ENCODE assay signal across 1 cellular context in the genomic region with DNA sequence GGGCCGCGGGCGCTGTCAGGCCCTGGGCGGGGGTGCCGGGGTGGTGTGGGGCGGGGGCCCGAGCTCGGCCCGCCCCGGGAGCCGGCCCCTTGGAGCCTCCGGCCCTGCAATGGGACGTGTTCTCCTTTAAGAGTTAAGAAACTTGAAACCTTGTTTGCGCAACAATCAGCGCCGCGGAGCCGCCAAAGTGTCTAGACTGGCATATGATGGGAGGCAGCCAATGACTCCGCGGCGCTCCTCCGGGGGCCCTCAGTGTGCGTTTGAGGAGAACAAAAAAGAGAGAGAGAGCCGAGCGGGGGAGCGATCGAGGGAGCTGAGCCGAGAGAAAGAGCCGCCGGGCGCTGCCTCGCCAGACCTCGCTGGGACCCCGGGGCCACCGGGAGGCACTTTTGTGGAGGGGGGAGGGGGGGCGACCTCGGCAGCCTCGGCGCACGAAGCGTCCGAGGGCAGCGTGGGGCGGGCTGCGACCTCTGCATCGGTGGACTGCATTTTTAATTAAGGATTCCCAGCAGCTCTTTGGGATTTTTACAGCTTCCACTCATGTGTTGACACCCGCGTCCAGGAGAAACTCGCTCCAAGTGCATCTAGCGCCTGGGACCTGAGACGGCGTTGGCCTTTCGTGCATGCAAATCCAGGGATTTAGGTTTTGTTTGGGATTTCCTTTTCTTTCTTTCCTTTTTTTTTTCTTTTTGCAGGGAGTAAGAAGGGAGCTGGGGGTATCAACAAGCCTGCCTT.
A peak's percentile ranks its signal among the peaks of the same experiment; 100 is the strongest.
TF ChIP-seq lines count a peak whose summit lies in the region.

A gene (plus strand): TSS at position 202 of the 735 bp plus-strand sequence. CDS start 1,023 bp downstream, outside the sequence.

TF ChIP-seq in HepG2, 621 proteins besides CTCF, POLR2A, EP300 and RAD21 (continued from another document and continues in another):
- TF ChIP-seq POLR2AphosphoS2 (IDR thresholded peaks at IDR 0.05; ENCODE audit: low read depth, low read length), result no peak
- no peak for TF ChIP-seq ZNF567 (CRISPR knock-in tag; IDR thresholded peaks at IDR 0.05; ENCODE audit: borderline replicate concordance)
- TF ChIP-seq GABPA (IDR thresholded peaks at IDR 0.05; ENCODE audit: low read depth, low read length), result no peak
- TF ChIP-seq GABPA (CRISPR knock-in tag; IDR thresholded peaks at IDR 0.05; ENCODE audit: low read depth), result no peak
- TF ChIP-seq CBX5 (CRISPR knock-in tag; IDR thresholded peaks at IDR 0.05; ENCODE audit: borderline replicate concordance), result no peak
- TF ChIP-seq, protein P1, sequence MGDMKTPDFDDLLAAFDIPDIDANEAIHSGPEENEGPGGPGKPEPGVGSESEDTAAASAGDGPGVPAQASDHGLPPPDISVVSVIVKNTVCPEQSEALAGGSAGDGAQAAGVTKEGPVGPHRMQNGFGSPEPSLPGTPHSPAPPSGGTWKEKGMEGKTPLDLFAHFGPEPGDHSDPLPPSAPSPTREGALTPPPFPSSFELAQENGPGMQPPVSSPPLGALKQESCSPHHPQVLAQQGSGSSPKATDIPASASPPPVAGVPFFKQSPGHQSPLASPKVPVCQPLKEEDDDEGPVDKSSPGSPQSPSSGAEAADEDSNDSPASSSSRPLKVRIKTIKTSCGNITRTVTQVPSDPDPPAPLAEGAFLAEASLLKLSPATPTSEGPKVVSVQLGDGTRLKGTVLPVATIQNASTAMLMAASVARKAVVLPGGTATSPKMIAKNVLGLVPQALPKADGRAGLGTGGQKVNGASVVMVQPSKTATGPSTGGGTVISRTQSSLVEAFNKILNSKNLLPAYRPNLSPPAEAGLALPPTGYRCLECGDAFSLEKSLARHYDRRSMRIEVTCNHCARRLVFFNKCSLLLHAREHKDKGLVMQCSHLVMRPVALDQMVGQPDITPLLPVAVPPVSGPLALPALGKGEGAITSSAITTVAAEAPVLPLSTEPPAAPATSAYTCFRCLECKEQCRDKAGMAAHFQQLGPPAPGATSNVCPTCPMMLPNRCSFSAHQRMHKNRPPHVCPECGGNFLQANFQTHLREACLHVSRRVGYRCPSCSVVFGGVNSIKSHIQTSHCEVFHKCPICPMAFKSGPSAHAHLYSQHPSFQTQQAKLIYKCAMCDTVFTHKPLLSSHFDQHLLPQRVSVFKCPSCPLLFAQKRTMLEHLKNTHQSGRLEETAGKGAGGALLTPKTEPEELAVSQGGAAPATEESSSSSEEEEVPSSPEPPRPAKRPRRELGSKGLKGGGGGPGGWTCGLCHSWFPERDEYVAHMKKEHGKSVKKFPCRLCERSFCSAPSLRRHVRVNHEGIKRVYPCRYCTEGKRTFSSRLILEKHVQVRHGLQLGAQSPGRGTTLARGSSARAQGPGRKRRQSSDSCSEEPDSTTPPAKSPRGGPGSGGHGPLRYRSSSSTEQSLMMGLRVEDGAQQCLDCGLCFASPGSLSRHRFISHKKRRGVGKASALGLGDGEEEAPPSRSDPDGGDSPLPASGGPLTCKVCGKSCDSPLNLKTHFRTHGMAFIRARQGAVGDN (CRISPR knock-in tag; IDR thresholded peaks at IDR 0.05), result no peak
- TF ChIP-seq RBM22 (optimal IDR thresholded peaks at IDR 0.05; ENCODE audit: low read length), result no peak
- no peak; the same call in 1 of the 2 replicates for TF ChIP-seq ETV5 (CRISPR knock-in tag; IDR thresholded peaks at IDR 0.05; ENCODE audit: borderline replicate concordance)
- no peak for TF ChIP-seq ZNF496 (CRISPR knock-in tag; IDR thresholded peaks at IDR 0.05; ENCODE audit: insufficient replicate concordance)
- 0 out of 2 replicates have a peak, but pooled peaks have one; percentile 65 for TF ChIP-seq IRF2 (CRISPR knock-in tag; IDR thresholded peaks at IDR 0.05)
- TF ChIP-seq MLLT10 (CRISPR knock-in tag; IDR thresholded peaks at IDR 0.05), result no peak
- no peak for TF ChIP-seq DR1 (CRISPR knock-in tag; IDR thresholded peaks at IDR 0.05)
- TF ChIP-seq NFKB2 (CRISPR knock-in tag; IDR thresholded peaks at IDR 0.05; ENCODE audit: borderline replicate concordance), result no peak
- TF ChIP-seq, protein P2, sequence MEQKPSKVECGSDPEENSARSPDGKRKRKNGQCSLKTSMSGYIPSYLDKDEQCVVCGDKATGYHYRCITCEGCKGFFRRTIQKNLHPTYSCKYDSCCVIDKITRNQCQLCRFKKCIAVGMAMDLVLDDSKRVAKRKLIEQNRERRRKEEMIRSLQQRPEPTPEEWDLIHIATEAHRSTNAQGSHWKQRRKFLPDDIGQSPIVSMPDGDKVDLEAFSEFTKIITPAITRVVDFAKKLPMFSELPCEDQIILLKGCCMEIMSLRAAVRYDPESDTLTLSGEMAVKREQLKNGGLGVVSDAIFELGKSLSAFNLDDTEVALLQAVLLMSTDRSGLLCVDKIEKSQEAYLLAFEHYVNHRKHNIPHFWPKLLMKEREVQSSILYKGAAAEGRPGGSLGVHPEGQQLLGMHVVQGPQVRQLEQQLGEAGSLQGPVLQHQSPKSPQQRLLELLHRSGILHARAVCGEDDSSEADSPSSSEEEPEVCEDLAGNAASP (CRISPR knock-in tag; IDR thresholded peaks at IDR 0.05; ENCODE audit: borderline replicate concordance), result 0 out of 2 replicates have a peak, but pooled peaks have one; percentile 48
- TF ChIP-seq ZSCAN31 (CRISPR knock-in tag; IDR thresholded peaks at IDR 0.05; ENCODE audit: low read depth), result no peak
- TF ChIP-seq ZNF570 (CRISPR knock-in tag; IDR thresholded peaks at IDR 0.05; ENCODE audit: borderline replicate concordance), result no peak
- TF ChIP-seq PHF21A (CRISPR knock-in tag; IDR thresholded peaks at IDR 0.05), result peak; percentile 86
- no peak for TF ChIP-seq ZNF746 (CRISPR knock-in tag; IDR thresholded peaks at IDR 0.05)
- TF ChIP-seq GFI1 (CRISPR knock-in tag; IDR thresholded peaks at IDR 0.05; ENCODE audit: borderline replicate concordance), result no peak; the same call in 1 of the 2 replicates
- no peak; the same call in 1 of the 2 replicates for TF ChIP-seq SALL1 (CRISPR knock-in tag; IDR thresholded peaks at IDR 0.05)
- no peak for TF ChIP-seq HNRNPL (IDR thresholded peaks at IDR 0.05; ENCODE audit: low read depth, low read length)
- 0 out of 2 replicates have a peak, but pooled peaks have one; percentile 16 for TF ChIP-seq ELF3 (CRISPR knock-in tag; IDR thresholded peaks at IDR 0.05)
- no peak for TF ChIP-seq ZFAT (CRISPR knock-in tag; conservative IDR thresholded peaks at IDR 0.05)
- no peak for TF ChIP-seq ZNF775 (CRISPR knock-in tag; IDR thresholded peaks at IDR 0.05; ENCODE audit: borderline replicate concordance)
- TF ChIP-seq KLF11 (CRISPR knock-in tag; IDR thresholded peaks at IDR 0.05), result 0 out of 2 replicates have a peak, but pooled peaks have one; percentile 41
- TF ChIP-seq, protein P3, sequence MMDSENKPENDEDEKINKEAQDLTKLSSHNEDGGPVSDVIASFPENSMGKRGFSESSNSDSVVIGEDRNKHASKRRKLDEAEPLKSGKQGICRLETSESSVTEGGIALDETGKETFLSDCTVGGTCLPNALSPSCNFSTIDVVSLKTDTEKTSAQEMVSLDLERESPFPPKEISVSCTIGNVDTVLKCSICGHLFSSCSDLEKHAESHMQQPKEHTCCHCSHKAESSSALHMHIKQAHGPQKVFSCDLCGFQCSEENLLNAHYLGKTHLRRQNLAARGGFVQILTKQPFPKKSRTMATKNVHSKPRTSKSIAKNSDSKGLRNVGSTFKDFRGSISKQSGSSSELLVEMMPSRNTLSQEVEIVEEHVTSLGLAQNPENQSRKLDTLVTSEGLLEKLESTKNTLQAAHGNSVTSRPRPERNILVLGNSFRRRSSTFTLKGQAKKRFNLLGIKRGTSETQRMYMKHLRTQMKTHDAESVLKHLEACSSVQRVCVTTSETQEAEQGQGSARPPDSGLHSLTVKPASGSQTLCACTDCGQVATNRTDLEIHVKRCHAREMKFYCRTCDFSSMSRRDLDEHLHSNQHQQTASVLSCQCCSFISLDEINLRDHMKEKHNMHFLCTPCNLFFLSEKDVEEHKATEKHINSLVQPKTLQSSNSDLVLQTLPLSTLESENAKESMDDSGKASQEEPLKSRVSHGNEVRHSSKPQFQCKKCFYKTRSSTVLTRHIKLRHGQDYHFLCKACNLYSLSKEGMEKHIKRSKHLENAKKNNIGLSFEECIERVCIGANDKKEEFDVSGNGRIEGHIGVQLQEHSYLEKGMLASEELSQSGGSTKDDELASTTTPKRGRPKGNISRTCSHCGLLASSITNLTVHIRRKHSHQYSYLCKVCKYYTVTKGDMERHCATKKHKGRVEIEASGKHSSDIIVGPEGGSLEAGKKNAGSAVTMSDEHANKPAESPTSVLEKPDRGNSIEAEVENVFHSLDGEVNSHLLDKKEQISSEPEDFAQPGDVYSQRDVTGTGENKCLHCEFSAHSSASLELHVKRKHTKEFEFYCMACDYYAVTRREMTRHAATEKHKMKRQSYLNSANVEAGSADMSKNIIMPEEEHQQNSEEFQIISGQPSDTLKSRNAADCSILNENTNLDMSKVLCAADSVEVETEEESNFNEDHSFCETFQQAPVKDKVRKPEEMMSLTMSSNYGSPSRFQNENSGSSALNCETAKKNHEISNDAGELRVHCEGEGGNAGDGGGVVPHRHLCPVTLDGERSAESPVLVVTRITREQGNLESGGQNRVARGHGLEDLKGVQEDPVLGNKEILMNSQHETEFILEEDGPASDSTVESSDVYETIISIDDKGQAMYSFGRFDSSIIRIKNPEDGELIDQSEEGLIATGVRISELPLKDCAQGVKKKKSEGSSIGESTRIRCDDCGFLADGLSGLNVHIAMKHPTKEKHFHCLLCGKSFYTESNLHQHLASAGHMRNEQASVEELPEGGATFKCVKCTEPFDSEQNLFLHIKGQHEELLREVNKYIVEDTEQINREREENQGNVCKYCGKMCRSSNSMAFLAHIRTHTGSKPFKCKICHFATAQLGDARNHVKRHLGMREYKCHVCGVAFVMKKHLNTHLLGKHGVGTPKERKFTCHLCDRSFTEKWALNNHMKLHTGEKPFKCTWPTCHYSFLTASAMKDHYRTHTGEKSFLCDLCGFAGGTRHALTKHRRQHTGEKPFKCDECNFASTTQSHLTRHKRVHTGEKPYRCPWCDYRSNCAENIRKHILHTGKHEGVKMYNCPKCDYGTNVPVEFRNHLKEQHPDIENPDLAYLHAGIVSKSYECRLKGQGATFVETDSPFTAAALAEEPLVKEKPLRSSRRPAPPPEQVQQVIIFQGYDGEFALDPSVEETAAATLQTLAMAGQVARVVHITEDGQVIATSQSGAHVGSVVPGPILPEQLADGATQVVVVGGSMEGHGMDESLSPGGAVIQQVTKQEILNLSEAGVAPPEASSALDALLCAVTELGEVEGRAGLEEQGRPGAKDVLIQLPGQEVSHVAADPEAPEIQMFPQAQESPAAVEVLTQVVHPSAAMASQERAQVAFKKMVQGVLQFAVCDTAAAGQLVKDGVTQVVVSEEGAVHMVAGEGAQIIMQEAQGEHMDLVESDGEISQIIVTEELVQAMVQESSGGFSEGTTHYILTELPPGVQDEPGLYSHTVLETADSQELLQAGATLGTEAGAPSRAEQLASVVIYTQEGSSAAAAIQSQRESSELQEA (CRISPR knock-in tag; IDR thresholded peaks at IDR 0.05; ENCODE audit: not compliant biosample characterization), result no peak
- TF ChIP-seq, protein P4, sequence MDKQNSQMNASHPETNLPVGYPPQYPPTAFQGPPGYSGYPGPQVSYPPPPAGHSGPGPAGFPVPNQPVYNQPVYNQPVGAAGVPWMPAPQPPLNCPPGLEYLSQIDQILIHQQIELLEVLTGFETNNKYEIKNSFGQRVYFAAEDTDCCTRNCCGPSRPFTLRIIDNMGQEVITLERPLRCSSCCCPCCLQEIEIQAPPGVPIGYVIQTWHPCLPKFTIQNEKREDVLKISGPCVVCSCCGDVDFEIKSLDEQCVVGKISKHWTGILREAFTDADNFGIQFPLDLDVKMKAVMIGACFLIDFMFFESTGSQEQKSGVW (CRISPR knock-in tag; IDR thresholded peaks at IDR 0.05; ENCODE audit: borderline replicate concordance), result no peak
- TF ChIP-seq, protein P5, sequence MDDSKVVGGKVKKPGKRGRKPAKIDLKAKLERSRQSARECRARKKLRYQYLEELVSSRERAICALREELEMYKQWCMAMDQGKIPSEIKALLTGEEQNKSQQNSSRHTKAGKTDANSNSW (CRISPR knock-in tag; IDR thresholded peaks at IDR 0.05; ENCODE audit: borderline replicate concordance), result no peak
- TF ChIP-seq ZNF589 (CRISPR knock-in tag; conservative IDR thresholded peaks at IDR 0.05), result no peak
- no peak for TF ChIP-seq LCORL (IDR thresholded peaks at IDR 0.05)
- TF ChIP-seq LCORL (CRISPR knock-in tag; IDR thresholded peaks at IDR 0.05), result 0 out of 2 replicates have a peak, but pooled peaks have one; percentile 19
- TF ChIP-seq ZNF788 (CRISPR knock-in tag; IDR thresholded peaks at IDR 0.05; ENCODE audit: borderline replicate concordance), result no peak; the same call in 1 of the 2 replicates
- TF ChIP-seq, protein P6, sequence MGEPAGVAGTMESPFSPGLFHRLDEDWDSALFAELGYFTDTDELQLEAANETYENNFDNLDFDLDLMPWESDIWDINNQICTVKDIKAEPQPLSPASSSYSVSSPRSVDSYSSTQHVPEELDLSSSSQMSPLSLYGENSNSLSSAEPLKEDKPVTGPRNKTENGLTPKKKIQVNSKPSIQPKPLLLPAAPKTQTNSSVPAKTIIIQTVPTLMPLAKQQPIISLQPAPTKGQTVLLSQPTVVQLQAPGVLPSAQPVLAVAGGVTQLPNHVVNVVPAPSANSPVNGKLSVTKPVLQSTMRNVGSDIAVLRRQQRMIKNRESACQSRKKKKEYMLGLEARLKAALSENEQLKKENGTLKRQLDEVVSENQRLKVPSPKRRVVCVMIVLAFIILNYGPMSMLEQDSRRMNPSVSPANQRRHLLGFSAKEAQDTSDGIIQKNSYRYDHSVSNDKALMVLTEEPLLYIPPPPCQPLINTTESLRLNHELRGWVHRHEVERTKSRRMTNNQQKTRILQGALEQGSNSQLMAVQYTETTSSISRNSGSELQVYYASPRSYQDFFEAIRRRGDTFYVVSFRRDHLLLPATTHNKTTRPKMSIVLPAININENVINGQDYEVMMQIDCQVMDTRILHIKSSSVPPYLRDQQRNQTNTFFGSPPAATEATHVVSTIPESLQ (CRISPR knock-in tag; conservative IDR thresholded peaks at IDR 0.05), result no peak
- TF ChIP-seq KMT2A (CRISPR knock-in tag; IDR thresholded peaks at IDR 0.05), result 0 out of 2 replicates have a peak, but pooled peaks have one; percentile 47
- no peak for TF ChIP-seq DPF2 (CRISPR knock-in tag; IDR thresholded peaks at IDR 0.05; ENCODE audit: borderline replicate concordance, low read depth)
- no peak for TF ChIP-seq PITX1 (CRISPR knock-in tag; IDR thresholded peaks at IDR 0.05)
- no peak for TF ChIP-seq SETDB1 (CRISPR knock-in tag; IDR thresholded peaks at IDR 0.05; ENCODE audit: borderline replicate concordance)
- TF ChIP-seq DMAP1 (CRISPR knock-in tag; IDR thresholded peaks at IDR 0.05), result 0 out of 2 replicates have a peak, but pooled peaks have one; percentile 14
- no peak for TF ChIP-seq ZNF460 (CRISPR knock-in tag; IDR thresholded peaks at IDR 0.05; ENCODE audit: borderline replicate concordance)
